In the genomic region with DNA sequence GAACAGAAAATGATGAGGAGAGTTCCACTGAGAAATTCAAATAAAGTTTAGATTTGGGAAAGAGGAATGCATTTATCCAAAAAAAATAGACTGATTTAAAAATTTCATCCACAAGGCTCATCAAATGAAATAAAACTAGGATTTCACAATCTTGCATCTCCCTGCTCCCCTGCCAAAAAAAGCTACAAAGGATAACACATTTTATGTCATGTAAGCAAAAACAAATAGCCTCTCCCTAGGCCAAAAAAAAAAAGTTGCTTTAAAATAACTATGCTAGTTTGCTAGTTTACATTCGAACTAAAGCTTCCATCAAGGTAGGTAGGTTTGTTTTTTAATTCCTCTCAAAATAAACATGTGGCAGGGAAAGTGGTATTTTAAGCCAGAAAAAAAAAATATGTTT, we compare ENCODE assay signal across 1 cellular context.
TF ChIP-seq lines count a peak whose summit lies in the region.

No MANE protein-coding gene starts in this region.

TF ChIP-seq in A549, 52 proteins besides CTCF, POLR2A, EP300 and RAD21:
- TF ChIP-seq MAFK (IDR thresholded peaks at IDR 0.05; ENCODE audit: partially characterized antibody) = peak; percentile 90
- no peak for TF ChIP-seq HOXB5 (CRISPR knock-in tag; IDR thresholded peaks at IDR 0.05)
